1 cellular context compared by ENCODE assay signal in genomic region chr3:150373234-150373633, GRCh38.
TF ChIP-seq lines count a peak whose summit lies in the region.

No MANE protein-coding gene starts in this region.

TF ChIP-seq in IMR-90, 13 proteins besides CTCF, POLR2A, EP300 and RAD21:
- TF ChIP-seq MXI1 (IDR thresholded peaks at IDR 0.05; ENCODE audit: borderline replicate concordance, low read depth, low read length) (no peak), SMC3 (IDR thresholded peaks at IDR 0.05; ENCODE audit: low read depth, low read length) (no peak), MAFK (IDR thresholded peaks at IDR 0.05; ENCODE audit: low read depth, low read length) (no peak), NFE2L2 (IDR thresholded peaks at IDR 0.05; ENCODE audit: low read depth, low read length) (no peak), RCOR1 (IDR thresholded peaks at IDR 0.05; ENCODE audit: insufficient replicate concordance, low read length) (no peak)
TF ChIP-seq in IMR-90: peak in this region for 0.
